ENCODE assay signal across 1 cellular context in the genomic region with DNA sequence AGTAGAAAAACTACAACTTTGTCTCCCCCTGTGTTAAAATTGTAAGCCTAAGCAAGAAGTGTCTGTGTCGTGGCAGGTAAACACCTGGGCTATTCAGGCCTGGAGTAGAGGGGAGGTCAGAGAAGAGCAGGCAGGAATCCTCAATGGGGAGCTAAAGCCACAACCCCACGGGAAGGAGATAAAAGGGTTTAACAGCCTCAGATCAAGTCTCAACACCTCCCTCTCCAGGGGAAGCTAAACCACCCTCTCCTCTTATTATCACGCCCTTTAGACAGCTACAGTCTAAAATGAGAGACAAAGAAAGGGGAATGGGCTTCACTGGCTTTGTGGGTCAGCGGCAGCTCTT.
A peak's percentile ranks its signal among the peaks of the same experiment; 100 is the strongest.
TF ChIP-seq lines count a peak whose summit lies in the region.

No MANE protein-coding gene starts in this region.

TF ChIP-seq in HepG2, 621 proteins besides CTCF, POLR2A, EP300 and RAD21 (continued from another document and continues in another):
- TF ChIP-seq TRIM22 (IDR thresholded peaks at IDR 0.05) = no peak
- no peak for TF ChIP-seq MTF1 (CRISPR knock-in tag; IDR thresholded peaks at IDR 0.05)
- no peak for TF ChIP-seq ZNF670 (CRISPR knock-in tag; IDR thresholded peaks at IDR 0.05; ENCODE audit: borderline replicate concordance)
- no peak for TF ChIP-seq RFXANK (CRISPR knock-in tag; IDR thresholded peaks at IDR 0.05)
- TF ChIP-seq, protein P1, sequence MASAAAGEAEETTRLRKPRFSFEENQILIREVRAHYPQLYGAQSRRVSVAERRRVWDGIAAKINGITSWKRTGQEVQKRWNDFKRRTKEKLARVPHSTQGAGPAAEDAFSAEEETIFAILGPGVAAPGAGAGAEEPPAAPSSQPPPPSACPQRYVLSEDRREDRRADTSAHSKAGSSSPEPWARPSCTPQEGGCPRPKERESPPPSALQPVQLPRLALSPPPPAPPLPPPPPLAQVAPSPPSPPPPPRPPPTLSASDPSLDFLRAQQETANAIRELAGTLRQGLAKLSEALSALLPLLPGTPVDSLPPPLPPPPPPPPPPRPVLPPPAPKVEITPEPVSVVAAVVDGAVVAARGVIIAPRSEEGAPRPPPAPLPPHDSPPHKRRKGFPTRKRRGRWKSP (CRISPR knock-in tag; IDR thresholded peaks at IDR 0.05) = no peak
- no peak for TF ChIP-seq FUBP1 (CRISPR knock-in tag; IDR thresholded peaks at IDR 0.05; ENCODE audit: borderline replicate concordance)
- peak; percentile 67; the same call in 1 of the 2 replicates for TF ChIP-seq CHD4 (IDR thresholded peaks at IDR 0.05; ENCODE audit: borderline replicate concordance, low read length)
- no peak for TF ChIP-seq ZNF432 (CRISPR knock-in tag; IDR thresholded peaks at IDR 0.05; ENCODE audit: borderline replicate concordance)
- TF ChIP-seq HOXA5 (CRISPR knock-in tag; IDR thresholded peaks at IDR 0.05) = peak; percentile 39; the same call in 1 of the 2 replicates
- TF ChIP-seq NR2C2 (CRISPR knock-in tag; IDR thresholded peaks at IDR 0.05; ENCODE audit: borderline replicate concordance) = no peak
- TF ChIP-seq, protein P2, sequence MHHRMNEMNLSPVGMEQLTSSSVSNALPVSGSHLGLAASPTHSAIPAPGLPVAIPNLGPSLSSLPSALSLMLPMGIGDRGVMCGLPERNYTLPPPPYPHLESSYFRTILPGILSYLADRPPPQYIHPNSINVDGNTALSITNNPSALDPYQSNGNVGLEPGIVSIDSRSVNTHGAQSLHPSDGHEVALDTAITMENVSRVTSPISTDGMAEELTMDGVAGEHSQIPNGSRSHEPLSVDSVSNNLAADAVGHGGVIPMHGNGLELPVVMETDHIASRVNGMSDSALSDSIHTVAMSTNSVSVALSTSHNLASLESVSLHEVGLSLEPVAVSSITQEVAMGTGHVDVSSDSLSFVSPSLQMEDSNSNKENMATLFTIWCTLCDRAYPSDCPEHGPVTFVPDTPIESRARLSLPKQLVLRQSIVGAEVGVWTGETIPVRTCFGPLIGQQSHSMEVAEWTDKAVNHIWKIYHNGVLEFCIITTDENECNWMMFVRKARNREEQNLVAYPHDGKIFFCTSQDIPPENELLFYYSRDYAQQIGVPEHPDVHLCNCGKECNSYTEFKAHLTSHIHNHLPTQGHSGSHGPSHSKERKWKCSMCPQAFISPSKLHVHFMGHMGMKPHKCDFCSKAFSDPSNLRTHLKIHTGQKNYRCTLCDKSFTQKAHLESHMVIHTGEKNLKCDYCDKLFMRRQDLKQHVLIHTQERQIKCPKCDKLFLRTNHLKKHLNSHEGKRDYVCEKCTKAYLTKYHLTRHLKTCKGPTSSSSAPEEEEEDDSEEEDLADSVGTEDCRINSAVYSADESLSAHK (CRISPR knock-in tag; IDR thresholded peaks at IDR 0.05; ENCODE audit: borderline replicate concordance) = no peak
- no peak for TF ChIP-seq ATF1 (CRISPR knock-in tag; IDR thresholded peaks at IDR 0.05)
- no peak for TF ChIP-seq ZNF138 (CRISPR knock-in tag; IDR thresholded peaks at IDR 0.05; ENCODE audit: low read depth)
- 0 out of 2 replicates have a peak, but pooled peaks have one; percentile 72 for TF ChIP-seq SSRP1 (CRISPR knock-in tag; IDR thresholded peaks at IDR 0.05)
- TF ChIP-seq ZNF407 (CRISPR knock-in tag; IDR thresholded peaks at IDR 0.05; ENCODE audit: not compliant biosample characterization) = no peak
- peak; percentile 7; the same call in 1 of the 2 replicates for TF ChIP-seq TP53 (CRISPR knock-in tag; conservative IDR thresholded peaks at IDR 0.05)
- TF ChIP-seq NR3C1 (CRISPR knock-in tag; IDR thresholded peaks at IDR 0.05) = no peak
- no peak for TF ChIP-seq MXD1 (CRISPR knock-in tag; IDR thresholded peaks at IDR 0.05)
- TF ChIP-seq SNAI1 (CRISPR knock-in tag; IDR thresholded peaks at IDR 0.05; ENCODE audit: borderline replicate concordance) = no peak
- TF ChIP-seq HOMEZ (CRISPR knock-in tag; IDR thresholded peaks at IDR 0.05; ENCODE audit: low read depth) = no peak
- TF ChIP-seq ZFY (CRISPR knock-in tag; IDR thresholded peaks at IDR 0.05) = peak; percentile 43; the same call in 1 of the 2 replicates
- TF ChIP-seq SUZ12 (IDR thresholded peaks at IDR 0.05; ENCODE audit: low read depth, low read length) = no peak
- TF ChIP-seq, protein P3, sequence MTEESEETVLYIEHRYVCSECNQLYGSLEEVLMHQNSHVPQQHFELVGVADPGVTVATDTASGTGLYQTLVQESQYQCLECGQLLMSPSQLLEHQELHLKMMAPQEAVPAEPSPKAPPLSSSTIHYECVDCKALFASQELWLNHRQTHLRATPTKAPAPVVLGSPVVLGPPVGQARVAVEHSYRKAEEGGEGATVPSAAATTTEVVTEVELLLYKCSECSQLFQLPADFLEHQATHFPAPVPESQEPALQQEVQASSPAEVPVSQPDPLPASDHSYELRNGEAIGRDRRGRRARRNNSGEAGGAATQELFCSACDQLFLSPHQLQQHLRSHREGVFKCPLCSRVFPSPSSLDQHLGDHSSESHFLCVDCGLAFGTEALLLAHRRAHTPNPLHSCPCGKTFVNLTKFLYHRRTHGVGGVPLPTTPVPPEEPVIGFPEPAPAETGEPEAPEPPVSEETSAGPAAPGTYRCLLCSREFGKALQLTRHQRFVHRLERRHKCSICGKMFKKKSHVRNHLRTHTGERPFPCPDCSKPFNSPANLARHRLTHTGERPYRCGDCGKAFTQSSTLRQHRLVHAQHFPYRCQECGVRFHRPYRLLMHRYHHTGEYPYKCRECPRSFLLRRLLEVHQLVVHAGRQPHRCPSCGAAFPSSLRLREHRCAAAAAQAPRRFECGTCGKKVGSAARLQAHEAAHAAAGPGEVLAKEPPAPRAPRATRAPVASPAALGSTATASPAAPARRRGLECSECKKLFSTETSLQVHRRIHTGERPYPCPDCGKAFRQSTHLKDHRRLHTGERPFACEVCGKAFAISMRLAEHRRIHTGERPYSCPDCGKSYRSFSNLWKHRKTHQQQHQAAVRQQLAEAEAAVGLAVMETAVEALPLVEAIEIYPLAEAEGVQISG (CRISPR knock-in tag; IDR thresholded peaks at IDR 0.05) = no peak
- no peak for TF ChIP-seq AKNA (CRISPR knock-in tag; IDR thresholded peaks at IDR 0.05; ENCODE audit: borderline replicate concordance)
